ENCODE assay signal across 8 cellular contexts in the genomic region with DNA sequence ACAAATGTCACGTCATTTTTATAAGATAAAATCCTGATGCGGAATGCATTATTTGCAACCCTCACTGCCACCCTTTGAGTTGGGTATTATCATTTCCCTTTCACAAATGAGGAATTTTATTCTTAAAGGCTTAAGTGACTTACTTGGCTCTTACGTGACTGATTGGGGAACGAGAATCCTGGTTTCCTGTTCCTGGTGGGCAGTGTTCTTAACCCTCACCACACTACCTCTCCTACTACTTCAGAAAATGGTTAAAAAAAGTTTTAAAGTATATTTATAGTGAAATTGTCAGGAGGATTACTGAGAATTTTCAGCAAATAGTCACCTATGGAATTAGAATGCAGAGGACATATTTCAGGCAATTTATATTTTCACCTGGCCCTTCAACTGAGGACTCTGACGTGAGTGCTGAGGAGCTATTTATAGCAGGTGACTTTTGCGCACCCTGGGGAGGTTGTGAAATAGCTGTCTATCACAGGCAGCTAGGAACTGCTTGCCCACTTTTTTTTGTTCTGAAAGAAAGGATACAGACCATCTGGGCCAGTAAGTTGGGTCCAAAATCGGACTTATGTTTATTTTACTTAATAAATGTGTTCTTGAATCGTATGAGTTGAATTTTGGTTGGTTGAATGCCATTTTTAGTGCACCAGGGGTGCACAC.
A peak's percentile ranks its signal among the peaks of the same experiment; 100 is the strongest.
DNase-seq lines count a peak whose midpoint lies in the region; ATAC-seq and TF ChIP-seq lines count a peak whose summit lies in the region.

No MANE protein-coding gene starts in this region.

- intact Hi-C loops in tibial artery (cut with DNase I; ENCODE audit: low total_unique reads) = no loop called here

- peaks cover 0 to 22% (median 12%) of the 10 kb centered on the region in 4 donors for H3K4me1 ChIP-seq in tibial artery

- ATAC-seq in HG03457 (IDR thresholded peaks at IDR 0.05; ENCODE audit: unreplicated experiment) = peak; percentile 63

- TF ChIP-seq CTCF in brain microvascular endothelial cell (IDR thresholded peaks at IDR 0.05; ENCODE audit: low read depth, low read length, missing control alignments) (no peak), tibial artery (IDR thresholded peaks at IDR 0.05) (no peak)

- DNase-seq in NOMO-1 (lab: John Stamatoyannopoulos, UW; ENCODE audit: unreplicated experiment in 2 of 2) = peak; percentile 37 to 45
- DNase-seq in NOMO-1 treated with dmso at 0.1 percent for 144 hours (lab: John Stamatoyannopoulos, UW; ENCODE audit: unreplicated experiment) = no peak
- DNase-seq in brain microvascular endothelial cell = peak; percentile 9
- peak; percentile 41 to 84 for DNase-seq in tibial artery
- DNase-seq in substantia nigra (lab: John Stamatoyannopoulos, UW) = no peak
- DNase-seq in superior temporal gyrus (ENCODE audit: extremely low spot score) = no peak
- DNase-seq in ACHN = no peak

- in situ Hi-C loops in brain microvascular endothelial cell (cut with HindIII; ENCODE audit: low pct_ligation_motif_present, low sequenced_read_pairs) = no loop called here
- in situ Hi-C loops in ACHN (cut with HindIII; ENCODE audit: low pct_ligation_motif_present, low pct_unique_long_range_greater_than_20kb, low sequenced_read_pairs) = no loop called here

- no peak overlapping the region for H3K27ac ChIP-seq in brain microvascular endothelial cell
- peak overlapping the region; percentile 29 to 56 for H3K27ac ChIP-seq in tibial artery
- no peak overlapping the region for H3K27ac ChIP-seq in substantia nigra (ENCODE audit: low read depth, low read length, poor library complexity, severe bottlenecking)

- H3K36me3 ChIP-seq in brain microvascular endothelial cell (replicated peaks) = no peaks in the 10 kb centered on the region
- H3K36me3 ChIP-seq in tibial artery = no peaks in the 10 kb centered on the region

- H3K9me3 ChIP-seq in tibial artery = peaks cover 0 to 2% (median 0%) of the 10 kb centered on the region in 3 donors

- H3K27me3 ChIP-seq in brain microvascular endothelial cell (replicated peaks) = no peaks in the 10 kb centered on the region
- H3K27me3 ChIP-seq in tibial artery = no peaks in the 10 kb centered on the region

- H3K4me3 ChIP-seq in brain microvascular endothelial cell (ENCODE audit: low read depth, low read length) (no peak overlapping the region), tibial artery (no peak overlapping the region)

Comparison
In these comparisons a context has a peak if more than half of its experiments do, and no peak if none do; other contexts are left out.
1. DNase-seq: peak in NOMO-1 (2 of 2), brain microvascular endothelial cell (single experiment) and tibial artery (2 of 2); none in NOMO-1 treated with dmso at 0.1 percent for 144 hours (single experiment), substantia nigra (0 of 49), superior temporal gyrus (single experiment) and ACHN (single experiment).
2. H3K27ac ChIP-seq: peak in tibial artery (2 of 2); none in brain microvascular endothelial cell (single experiment) and substantia nigra (single experiment).